ENCODE assay signal across 16 cellular contexts in the genomic region with DNA sequence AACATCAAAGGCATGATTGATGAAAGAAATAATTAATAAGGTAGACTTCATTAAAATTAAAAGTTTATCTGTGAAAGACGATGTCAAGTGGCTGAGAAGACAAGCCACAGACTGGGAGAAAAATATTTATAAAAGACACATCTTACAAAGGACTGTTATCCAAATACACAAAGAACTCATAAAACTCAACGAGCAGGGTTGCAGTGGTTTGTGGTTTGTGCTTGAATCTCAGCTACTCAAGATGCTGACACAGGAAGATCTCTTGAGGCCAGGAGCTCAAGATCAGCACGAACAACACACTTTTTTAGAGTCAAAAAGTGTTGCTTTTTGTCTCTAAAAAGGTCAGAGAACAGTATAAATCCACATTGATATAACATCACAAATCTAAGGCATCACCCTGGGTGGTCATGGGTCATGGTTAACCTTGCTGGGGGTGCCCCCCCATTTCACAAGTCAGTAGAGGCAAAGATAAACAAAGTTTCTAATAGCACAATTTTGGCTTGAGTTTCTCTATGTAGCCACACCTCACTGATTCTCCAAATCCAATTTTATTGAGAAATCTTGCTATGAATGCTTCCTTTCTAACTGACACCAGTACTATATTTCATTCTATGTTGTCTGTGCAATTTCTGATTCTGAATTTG.
DNase-seq lines count a peak whose midpoint lies in the region; TF ChIP-seq lines count a peak whose summit lies in the region.
"Had no signal": no experiment of that assay in that cellular context is flagged by ENCODE, and none has a peak within 500 bp of the region (broad histone marks: within the 10 kb centered on the region; RNA-seq: fewer than 3 reads in every experiment).

No MANE protein-coding gene starts in this region.

- no peaks in the 10 kb centered on the region for H3K9me3 ChIP-seq in Peyer's patch
- H3K9me3 ChIP-seq: BLaER1, testis had no signal

- H3K27me3 ChIP-seq in Peyer's patch: no peaks in the 10 kb centered on the region
- H3K27me3 ChIP-seq: BLaER1, foreskin keratinocyte, testis had no signal

- no peak overlapping the region for H3K4me3 ChIP-seq in Peyer's patch
- H3K4me3 ChIP-seq: BLaER1, testis had no signal

- no peak for TF ChIP-seq POLR2A in Peyer's patch (IDR thresholded peaks at IDR 0.05)

- peaks cover 0 to 17% (median 0%) of the 10 kb centered on the region in 4 donors for H3K4me1 ChIP-seq in Peyer's patch
- H3K4me1 ChIP-seq: BLaER1, foreskin keratinocyte, testis had no signal

- no peak for TF ChIP-seq CTCF in Peyer's patch (IDR thresholded peaks at IDR 0.05)

- DNase-seq in HT1080 (ENCODE audit: low read depth): peak; percentile 4
- peak; percentile 55 for DNase-seq in RPMI8226
- DNase-seq in brain pericyte (ENCODE audit: low read depth, low spot score): peak; percentile 42
- peak; percentile 82 for DNase-seq in renal cortical epithelial cell (ENCODE audit: low read depth)
- DNase-seq in Peyer's patch: no peak
- no peak for DNase-seq in ACHN
- DNase-seq in NCI-H748 treated with DMSO at 0.1 percent for 48 hours (lab: John Stamatoyannopoulos, UW): no peak
- DNase-seq: activated naive CD4-positive, alpha-beta T cell treated with Interleukin-2 at 50 U/mL for 16 hours; central memory CD4-positive, alpha-beta T cell; DMS53; endodermal cell; foreskin keratinocyte; NCI-H1417 treated with DMSO at 0.1 percent for 48 hours; stimulated activated CD4-positive, alpha-beta T cell treated with anti-CD3 and anti-CD28 coated beads, Interleukin-2, amount 100 ng/mL, for 24 hours; testis had no signal

- in situ Hi-C loops in ACHN (cut with HindIII; ENCODE audit: low pct_ligation_motif_present, low pct_unique_long_range_greater_than_20kb, low sequenced_read_pairs): no loop called here

- H3K27ac ChIP-seq in Peyer's patch: no peak overlapping the region
- H3K27ac ChIP-seq: BLaER1, foreskin keratinocyte, testis had no signal

- H3K36me3 ChIP-seq in Peyer's patch: no peaks in the 10 kb centered on the region
- H3K36me3 ChIP-seq: BLaER1 had no signal

Comparison
In these comparisons a context has a peak if more than half of its experiments do, and no peak if none do; other contexts are left out.
1. DNase-seq: peak in HT1080 (single experiment), RPMI8226 (single experiment), brain pericyte (single experiment) and renal cortical epithelial cell (single experiment); none in Peyer's patch (0 of 3), ACHN (single experiment) and NCI-H748 treated with DMSO at 0.1 percent for 48 hours (single experiment).